33 cellular contexts compared by ENCODE assay signal in the genomic region with DNA sequence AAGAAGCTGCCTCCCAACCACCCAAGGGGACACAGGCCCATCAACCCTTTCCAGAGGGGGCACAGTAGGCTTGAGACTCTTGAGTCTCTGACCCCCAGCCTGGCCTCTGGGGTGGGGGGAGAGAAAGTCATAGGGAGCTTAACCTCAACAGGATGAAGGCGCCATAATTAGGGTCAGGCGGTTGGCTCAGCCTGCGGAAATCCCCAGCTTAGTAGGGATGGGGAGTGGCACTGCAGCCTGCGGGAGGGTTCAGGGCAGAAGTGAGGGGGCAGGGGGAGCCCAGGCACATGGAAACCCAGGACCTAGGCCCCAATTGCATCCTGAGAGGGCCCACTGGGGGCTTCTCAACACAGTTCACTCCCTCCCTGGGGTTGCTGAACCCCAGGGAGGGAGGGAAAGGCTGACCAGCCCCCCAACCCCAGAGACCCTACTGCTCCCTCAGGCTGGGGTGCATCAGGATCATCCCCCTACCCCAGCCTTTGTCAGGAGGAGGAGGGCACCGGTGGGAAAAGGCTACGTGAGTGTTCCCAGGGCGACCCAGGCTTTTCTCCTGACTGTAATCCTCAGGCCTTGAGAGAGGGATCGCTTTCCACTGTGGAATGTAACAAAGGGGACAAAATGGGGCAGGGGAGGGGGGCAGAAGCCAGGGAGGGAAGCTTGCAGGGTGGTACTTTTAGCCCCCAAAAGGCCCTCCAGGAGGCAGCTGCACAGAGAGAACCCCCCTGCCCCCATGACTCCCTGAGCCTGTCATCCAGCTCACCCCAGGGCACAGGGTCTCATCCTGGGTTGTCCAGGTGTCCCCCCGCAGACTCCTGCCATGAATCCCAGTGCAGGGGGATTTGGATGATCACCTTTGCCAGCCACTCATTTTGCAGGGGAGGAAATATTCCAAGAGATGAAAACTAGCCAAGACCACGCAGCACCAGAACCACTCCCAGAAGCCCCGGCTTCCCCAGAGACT. TPM values are rescaled to one million over a fixed set of nuclear protein-coding genes. Genes with fewer than 3 reads are reported as not detected.
DNase-seq lines count a peak whose midpoint lies in the region; ATAC-seq and TF ChIP-seq lines count a peak whose summit lies in the region.
"Had no signal": no experiment of that assay in that cellular context is flagged by ENCODE, and none has a peak within 500 bp of the region (broad histone marks: within the 10 kb centered on the region; RNA-seq: fewer than 3 reads in every experiment).

No MANE protein-coding gene starts in this region.

- no peak overlapping the region for H3K14ac ChIP-seq in trophoblast cell (ENCODE audit: low read length)

- H2BK5ac ChIP-seq in trophoblast cell (ENCODE audit: low read depth, low read length, poor library complexity) = no peak overlapping the region

- H3K9me3 Mint-ChIP-seq in activated CD8-positive, alpha-beta T cell treated with anti-CD3 and anti-CD28 coated beads, Interleukin-2, amount 10 ng/mL, durations not matched to agents 7 days and 5 days (ENCODE audit: insufficient read depth) = no peaks in the 10 kb centered on the region
- H3K9me3 Mint-ChIP-seq: activated CD4-positive, alpha-beta T cell treated with anti-CD3 and anti-CD28 coated beads, Interleukin-2, amount 10 ng/mL, durations not matched to agents 7 days and 5 days; activated T-cell treated with anti-CD3 and anti-CD28 coated beads, Interleukin-2, amount 50 U/mL, for 24 hours; nephron progenitor cell; WTC11 had no signal

- no peak overlapping the region for H4K12ac ChIP-seq in trophoblast cell (ENCODE audit: low read depth, low read length)

- H3K79me1 ChIP-seq in trophoblast cell (ENCODE audit: low read length) = no peaks in the 10 kb centered on the region

- H2BK120ac ChIP-seq in trophoblast cell (ENCODE audit: insufficient read depth, low read length, poor library complexity) = no peak overlapping the region

- H3K4me3 ChIP-seq in BLaER1 (peak overlapping the region; percentile 36), OCI-LY3 (ENCODE audit: low read length) (no peak overlapping the region), ectodermal cell (ENCODE audit: insufficient read depth, low read depth, low read length) (no peak overlapping the region), trophoblast cell (ENCODE audit: low read depth, low read length) (no peak overlapping the region)
- H3K4me3 ChIP-seq: left ventricle myocardium inferior, MG63, ovary, skin epidermis, testis had no signal

- H3K4me2 ChIP-seq in BLaER1 = peak overlapping the region; percentile 93
- peak overlapping the region; percentile 52 for H3K4me2 ChIP-seq in OCI-LY3 (ENCODE audit: low read length)
- H3K4me2 ChIP-seq in trophoblast cell (ENCODE audit: low read length) = no peak overlapping the region

- H3K9ac ChIP-seq in BLaER1 = peak overlapping the region; percentile 75
- H3K9ac ChIP-seq in OCI-LY3 (ENCODE audit: low read length) = peak overlapping the region; percentile 7; the same call in 1 of the 2 replicates
- no peak overlapping the region for H3K9ac ChIP-seq in trophoblast cell (ENCODE audit: low read length)

- no peak overlapping the region for H3K4me3 Mint-ChIP-seq in activated CD8-positive, alpha-beta T cell treated with anti-CD3 and anti-CD28 coated beads, Interleukin-2, amount 10 ng/mL, durations not matched to agents 7 days and 5 days
- H3K4me3 Mint-ChIP-seq: activated CD4-positive, alpha-beta T cell treated with anti-CD3 and anti-CD28 coated beads, Interleukin-2, amount 10 ng/mL, durations not matched to agents 7 days and 5 days; activated T-cell treated with anti-CD3 and anti-CD28 coated beads, Interleukin-2, amount 50 U/mL, for 24 hours; nephron progenitor cell; WTC11 had no signal

- CTCF ChIA-PET in activated CD8-positive, alpha-beta T cell treated with anti-CD3 and anti-CD28 coated beads, Interleukin-2, amount 10 ng/mL, durations not matched to agents 7 days and 5 days (lab: Charles Lee) = interaction anchor here (0.7 to 4.8 kb wide), 10 partner anchors 9 to 414 kb away, joined by 3 to 92 read pairs (median 12); partner anchors contain the start of gene VEGFA

- H2AK5ac ChIP-seq in trophoblast cell (ENCODE audit: low read length) = no peak overlapping the region

- H3K4me1 Mint-ChIP-seq in activated CD8-positive, alpha-beta T cell treated with anti-CD3 and anti-CD28 coated beads, Interleukin-2, amount 10 ng/mL, durations not matched to agents 7 days and 5 days (ENCODE audit: low read depth) = peaks cover 4% of the 10 kb centered on the region

- H2BK12ac ChIP-seq in trophoblast cell (ENCODE audit: low read length) = no peak overlapping the region

- no peak for ATAC-seq in activated CD8-positive, alpha-beta T cell treated with anti-CD3 and anti-CD28 coated beads, Interleukin-2, amount 10 ng/mL, durations not matched to agents 7 days and 5 days
- ATAC-seq in HG03097 (IDR thresholded peaks at IDR 0.05; ENCODE audit: low FRiP score, unreplicated experiment) = no peak
- ATAC-seq: esophagus mucosa, WTC11 had no signal

- no peak overlapping the region for H3K27ac Mint-ChIP-seq in activated CD8-positive, alpha-beta T cell treated with anti-CD3 and anti-CD28 coated beads, Interleukin-2, amount 10 ng/mL, durations not matched to agents 7 days and 5 days
- H3K27ac Mint-ChIP-seq: activated CD4-positive, alpha-beta T cell treated with anti-CD3 and anti-CD28 coated beads, Interleukin-2, amount 10 ng/mL, durations not matched to agents 7 days and 5 days; activated T-cell treated with anti-CD3 and anti-CD28 coated beads, Interleukin-2, amount 50 U/mL, for 24 hours; WTC11 had no signal

- WGBS in ectodermal cell, 2 experiments = 66 to 71% methylated on average over 11 of the region's 11 CpGs
- WGBS in trophoblast cell (ENCODE audit: extremely low coverage, insufficient coverage, insufficient read length) = no CpG with 5 or more reads among the region's 11 CpGs

- no peak overlapping the region for H4K8ac ChIP-seq in trophoblast cell (ENCODE audit: low read depth, low read length)

- H3K79me2 ChIP-seq in OCI-LY3 (ENCODE audit: low read length) (no peaks in the 10 kb centered on the region), trophoblast cell (ENCODE audit: control insufficient read depth, insufficient read depth, low read length, poor library complexity) (no peaks in the 10 kb centered on the region)

- no peak overlapping the region for H4K91ac ChIP-seq in trophoblast cell (ENCODE audit: low read depth, low read length)

- no peaks in the 10 kb centered on the region for H3K27me3 ChIP-seq in BLaER1
- no peaks in the 10 kb centered on the region for H3K27me3 ChIP-seq in OCI-LY3 (ENCODE audit: low read depth, low read length)
- H3K27me3 ChIP-seq in ectodermal cell (ENCODE audit: control insufficient read depth, insufficient read depth, low read length, poor library complexity, severe bottlenecking) = peaks cover 10% of the 10 kb centered on the region
- H3K27me3 ChIP-seq in trophoblast cell (ENCODE audit: insufficient read depth, low read length) = peaks cover 5% of the 10 kb centered on the region
- H3K27me3 ChIP-seq: BE2C, MG63, ovary, testis had no signal

- H3K4ac ChIP-seq in trophoblast cell (ENCODE audit: low read depth, low read length) = no peak overlapping the region

- H3K18ac ChIP-seq in trophoblast cell (ENCODE audit: low read length) = no peak overlapping the region

- H3K23ac ChIP-seq in trophoblast cell (ENCODE audit: low read length) = no peak overlapping the region

- H3K4me1 ChIP-seq in BLaER1 = peaks cover 100% of the 10 kb centered on the region
- peaks cover 59% of the 10 kb centered on the region for H3K4me1 ChIP-seq in OCI-LY3 (ENCODE audit: low read length)
- peaks cover 42% of the 10 kb centered on the region for H3K4me1 ChIP-seq in ectodermal cell (ENCODE audit: control insufficient read depth, insufficient read depth, low read length)
- H3K4me1 ChIP-seq in trophoblast cell (ENCODE audit: control insufficient read depth in 1 of 2, insufficient read depth in 2 of 2, low read length in 2 of 2) = peaks cover 3 to 10% of the 10 kb centered on the region in 2 experiments

- H3K36me3 Mint-ChIP-seq in activated CD8-positive, alpha-beta T cell treated with anti-CD3 and anti-CD28 coated beads, Interleukin-2, amount 10 ng/mL, durations not matched to agents 7 days and 5 days (ENCODE audit: low read depth) = no peaks in the 10 kb centered on the region
- H3K36me3 Mint-ChIP-seq: WTC11 had no signal

- H3K9me3 ChIP-seq in BLaER1 (no peaks in the 10 kb centered on the region), OCI-LY3 (ENCODE audit: insufficient read depth, low read length) (no peaks in the 10 kb centered on the region), ectodermal cell (ENCODE audit: control insufficient read depth, low read length) (no peaks in the 10 kb centered on the region), trophoblast cell (ENCODE audit: insufficient read depth, low read depth, low read length) (no peaks in the 10 kb centered on the region)
- H3K9me3 ChIP-seq: BE2C, left ventricle myocardium inferior, MG63, ovary, testis had no signal

- H3K36me3 ChIP-seq in BLaER1 (no peaks in the 10 kb centered on the region), OCI-LY3 (replicated peaks; ENCODE audit: low read depth, low read length) (peaks cover 3% of the 10 kb centered on the region), ectodermal cell (ENCODE audit: control insufficient read depth, insufficient read depth, low read length) (no peaks in the 10 kb centered on the region), trophoblast cell (ENCODE audit: control insufficient read depth in 1 of 2, insufficient read depth in 2 of 2, low read length in 2 of 2) (no peaks in the 10 kb centered on the region)
- H3K36me3 ChIP-seq: BE2C, left ventricle myocardium inferior, ovary had no signal

- H4K20me1 ChIP-seq in BLaER1 (no peaks in the 10 kb centered on the region), OCI-LY3 (ENCODE audit: insufficient read depth, low read length) (no peaks in the 10 kb centered on the region)

- H3K27ac ChIP-seq in BLaER1 (peak overlapping the region; percentile 91), OCI-LY3 (ENCODE audit: low read length) (no peak overlapping the region), ectodermal cell (ENCODE audit: insufficient read depth, low read depth, low read length, poor library complexity, severe bottlenecking) (peak overlapping the region; percentile 76), trophoblast cell (ENCODE audit: low read depth, low read length) (no peak overlapping the region)
- H3K27ac ChIP-seq: HL-60, left ventricle myocardium inferior, ovary, skin epidermis, testis had no signal

- H3K27me3 Mint-ChIP-seq in activated CD8-positive, alpha-beta T cell treated with anti-CD3 and anti-CD28 coated beads, Interleukin-2, amount 10 ng/mL, durations not matched to agents 7 days and 5 days (ENCODE audit: low read depth) = peaks cover 11% of the 10 kb centered on the region

- DNase-seq in Daoy (ENCODE audit: low read depth) = peak; percentile 62
- DNase-seq in activated CD8-positive, alpha-beta T cell treated with anti-CD3 and anti-CD28 coated beads, Interleukin-2, amount 10 ng/mL, durations not matched to agents 7 days and 5 days = no peak
- DNase-seq in trophoblast cell = no peak
- DNase-seq: activated CD4-positive, alpha-beta T cell treated with anti-CD3 and anti-CD28 coated beads, Interleukin-2, amount 10 ng/mL, durations not matched to agents 7 days and 5 days; activated naive CD4-positive, alpha-beta T cell; activated T-cell treated with anti-CD3 and anti-CD28 coated beads, Interleukin-2, amount 50 U/mL, for 24 hours; BE2C; central memory CD4-positive, alpha-beta T cell; DMS79 treated with DMSO at 0.1 percent for 48 hours; foreskin fibroblast; islet precursor cell; KG1; left ventricle myocardium inferior; mesenchymal stem cell; MG63; NCI-H1436; NCI-H2081; NCI-H226; NCI-H748 treated with DMSO at 0.1 percent for 48 hours; nephron progenitor cell; ovary; stimulated activated naive CD4-positive, alpha-beta T cell treated with Interleukin-2 at 50 U/mL for 16 hours; SW 1271; T-helper 9 cell; testis had no signal

- POLR2A ChIA-PET in activated CD8-positive, alpha-beta T cell treated with anti-CD3 and anti-CD28 coated beads, Interleukin-2, amount 10 ng/mL, durations not matched to agents 7 days and 5 days (lab: Charles Lee) = no interaction called here

- H2AFZ ChIP-seq in OCI-LY3 (ENCODE audit: low read depth, low read length) = no peak overlapping the region
- H2AFZ ChIP-seq in trophoblast cell (ENCODE audit: insufficient read depth, low read length, poor library complexity) = no peak overlapping the region

- no peak for TF ChIP-seq CTCF in OCI-LY3 (IDR thresholded peaks at IDR 0.05; ENCODE audit: low read depth, low read length)

RNA-seq across cellular contexts. Expression of gene MRPL14, which starts 46.4 kb away (rescaled TPM):
- total RNA-seq in Daoy (2014; rRNA removed; shearing (Covaris generic)) = 143 and 149 TPM in 2 replicates
- polyA plus RNA-seq in ectodermal cell (2013, experiment 1 of 4) = 68.6 TPM
- polyA plus RNA-seq in ectodermal cell (2013, experiment 2 of 4) = 70.6 TPM
- polyA plus RNA-seq in ectodermal cell (2013, experiment 3 of 4) = 60.4 TPM
- 62.2 TPM for polyA plus RNA-seq in ectodermal cell (2013, experiment 4 of 4)
- 10 to 100 TPM; 57.3 to 60.9 TPM for total RNA-seq in activated CD8-positive, alpha-beta T cell treated with anti-CD3 and anti-CD28 coated beads, Interleukin-2, amount 10 ng/mL, durations not matched to agents 7 days and 5 days
- polyA plus RNA-seq in trophoblast cell (2013) = 79.2 and 82.1 TPM in 2 replicates

RNA-seq across cellular contexts. Expression of gene TMEM63B, which starts 46.5 kb away (rescaled TPM):
- total RNA-seq in Daoy (2014; rRNA removed; shearing (Covaris generic)) = 13.7 and 25.5 TPM in 2 replicates
- polyA plus RNA-seq in ectodermal cell (2013, experiment 1 of 4) = 57.9 TPM
- polyA plus RNA-seq in ectodermal cell (2013, experiment 2 of 4) = 61.8 TPM
- 41.3 TPM for polyA plus RNA-seq in ectodermal cell (2013, experiment 3 of 4)
- 47.3 TPM for polyA plus RNA-seq in ectodermal cell (2013, experiment 4 of 4)
- 10 to 100 TPM; 15.5 to 17.9 TPM for total RNA-seq in activated CD8-positive, alpha-beta T cell treated with anti-CD3 and anti-CD28 coated beads, Interleukin-2, amount 10 ng/mL, durations not matched to agents 7 days and 5 days
- 36.4 and 36.9 TPM in 2 replicates for polyA plus RNA-seq in trophoblast cell (2013)

Comparison
In these comparisons a context has a peak if more than half of its experiments do, and no peak if none do; other contexts are left out.
1. H3K27ac ChIP-seq: peak in BLaER1 (single experiment) and ectodermal cell (single experiment); none in OCI-LY3 (single experiment) and trophoblast cell (single experiment).